ENCODE assay signal across 8 cellular contexts in the genomic region with DNA sequence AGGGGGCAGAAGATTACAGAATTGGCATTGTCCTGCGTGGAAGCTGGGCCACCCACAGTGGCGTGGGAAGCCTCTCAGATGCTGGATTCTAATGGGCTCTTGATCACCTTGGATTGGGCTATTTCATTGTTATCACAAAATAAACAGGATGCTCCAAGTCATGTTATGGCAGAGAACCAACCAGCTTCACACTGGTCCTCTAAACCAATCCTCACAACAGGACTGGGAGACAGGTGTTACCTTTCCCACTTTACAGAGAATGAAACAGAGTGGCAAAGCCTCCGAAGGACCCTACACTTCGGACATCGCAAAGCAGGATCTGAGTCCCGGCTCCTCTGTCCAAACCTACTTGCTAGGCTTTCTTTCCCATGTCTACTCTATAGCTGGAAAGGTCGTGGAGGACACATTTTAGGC. TPM values are rescaled to one million over a fixed set of nuclear protein-coding genes. Genes with fewer than 3 reads are reported as not detected.
DNase-seq lines count a peak whose midpoint lies in the region; ATAC-seq and TF ChIP-seq lines count a peak whose summit lies in the region.

No MANE protein-coding gene starts in this region.

- H3K4me3 ChIP-seq in SJSA1 (peak overlapping the region; percentile 47), fibroblast of pulmonary artery (replicated peaks; ENCODE audit: low read depth, low read length) (peak overlapping the region; percentile 66), psoas muscle (peak overlapping the region; percentile 79)

- DNase-seq in SJSA1 (ENCODE audit: low read depth in 1 of 2, low spot score in 2 of 2) (peak in 1 of 2 experiments; percentile 61), fibroblast of pulmonary artery (ENCODE audit: low read depth) (peak; percentile 64), psoas muscle (no peak), hepatic stellate cell (ENCODE audit: low spot score) (no peak), kidney tubule cell (ENCODE audit: low spot score) (no peak), SHP77 treated with DMSO at 0.1 percent for 48 hours (lab: John Stamatoyannopoulos, UW) (no peak)

- no peak for TF ChIP-seq CTCF in fibroblast of pulmonary artery (IDR thresholded peaks at IDR 0.05; ENCODE audit: low read length, missing control alignments)
- TF ChIP-seq CTCF in psoas muscle (IDR thresholded peaks at IDR 0.05), result no peak

- H3K27ac ChIP-seq in SJSA1 (no peak overlapping the region), psoas muscle (peak overlapping the region; percentile 79)

- no peaks in the 10 kb centered on the region for H3K9me3 ChIP-seq in SJSA1 (replicated peaks)
- H3K9me3 ChIP-seq in psoas muscle, result no peaks in the 10 kb centered on the region

- no peaks in the 10 kb centered on the region for H3K27me3 ChIP-seq in SJSA1 (replicated peaks)
- H3K27me3 ChIP-seq in psoas muscle (ENCODE audit: insufficient read depth in 3 of 3, low read length in 2 of 3), result no peaks in the 10 kb centered on the region

- no peaks in the 10 kb centered on the region for H3K36me3 ChIP-seq in SJSA1
- H3K36me3 ChIP-seq in psoas muscle (ENCODE audit: insufficient read depth in 1 of 2, low read depth in 1 of 2), result no peaks in the 10 kb centered on the region

- WGBS in psoas muscle, 3 donors, result 12 to 19% (median 18%) methylated on average over 7 of the region's 7 CpGs

- peak; percentile 4 for ATAC-seq in GM19438 (IDR thresholded peaks at IDR 0.05; ENCODE audit: low read depth, unreplicated experiment)
- ATAC-seq in psoas muscle, result peak in 1 of 4 donors; percentile 4
- ATAC-seq in GM18867 (IDR thresholded peaks at IDR 0.05; ENCODE audit: unreplicated experiment), result no peak

- intact Hi-C loops in psoas muscle (cut with DNase I), result loop anchor here in 1 of 2 donors (10.0 kb wide), 1 partner anchor 673 kb away; no protein-coding TSS in a partner anchor

- H3K4me1 ChIP-seq in SJSA1 (replicated peaks) (peaks cover 27% of the 10 kb centered on the region), psoas muscle (peaks cover 6% of the 10 kb centered on the region)

RNA-seq across cellular contexts. Expression of gene SMIM3, which starts 0.4 kb away (rescaled TPM):
- total RNA-seq in SJSA1 (2014; rRNA removed; shearing (Covaris generic)), result 9.7 and 14.3 TPM in 2 replicates
- total RNA-seq in psoas muscle, result 1 to 10 TPM; 6.4 to 7.0 (median 6.8) TPM
- polyA plus RNA-seq in psoas muscle, result 10 to 100 TPM in 1 of 3 donors, 1 to 10 TPM in 2; 9.6 to 25.5 (median 9.6) TPM

RNA-seq across cellular contexts. Expression of gene DCTN4, which starts 19.3 kb away (rescaled TPM):
- total RNA-seq in SJSA1 (2014; rRNA removed; shearing (Covaris generic)), result 38.7 and 63.4 TPM in 2 replicates
- total RNA-seq in psoas muscle, result 10 to 100 TPM; 50.9 to 81.5 (median 70.6) TPM
- 10 to 100 TPM; 28.8 to 39.3 (median 31.5) TPM for polyA plus RNA-seq in psoas muscle
